Comparison of ENCODE assay signal across 16 cellular contexts in genomic region chr2:241068136-241068941, GRCh38. TPM values are rescaled to one million over a fixed set of nuclear protein-coding genes. Genes with fewer than 3 reads are reported as not detected.
DNase-seq lines count a peak whose midpoint lies in the region; ATAC-seq and TF ChIP-seq lines count a peak whose summit lies in the region.
"Had no signal": no experiment of that assay in that cellular context is flagged by ENCODE, and none has a peak within 500 bp of the region (broad histone marks: within the 10 kb centered on the region; RNA-seq: fewer than 3 reads in every experiment).

No MANE protein-coding gene starts in this region.

- no peaks in the 10 kb centered on the region for H3K9me3 Mint-ChIP-seq in activated CD8-positive, alpha-beta T cell treated with anti-CD3 and anti-CD28 coated beads, Interleukin-2, amount 10 ng/mL, durations not matched to agents 7 days and 5 days (ENCODE audit: insufficient read depth)
- H3K9me3 Mint-ChIP-seq in activated CD8-positive, alpha-beta T cell treated with anti-CD3 and anti-CD28 coated beads for 36 hours: no peaks in the 10 kb centered on the region
- H3K9me3 Mint-ChIP-seq in endodermal cell (no peaks in the 10 kb centered on the region), chondrocyte (ENCODE audit: low read depth) (no peaks in the 10 kb centered on the region)

- peak; percentile 16 for DNase-seq in activated CD8-positive, alpha-beta T cell treated with anti-CD3 and anti-CD28 coated beads, Interleukin-2, amount 10 ng/mL, durations not matched to agents 7 days and 5 days
- no peak for DNase-seq in activated CD8-positive, alpha-beta T cell treated with anti-CD3 and anti-CD28 coated beads for 36 hours
- DNase-seq in endodermal cell: peak; percentile 24
- DNase-seq in neuronal stem cell (ENCODE audit: low spot score): no peak
- peak; percentile 7 for DNase-seq in testis
- no peak for DNase-seq in GM23248
- no peak for DNase-seq in left colon
- no peak for DNase-seq in chondrocyte (ENCODE audit: low spot score)
- DNase-seq: CD4-positive, alpha-beta memory T cell; DMS53; EL; NCI-H1417; NCI-H187; NCI-H345; NCI-H524 treated with DMSO at 0.1 percent for 48 hours; SHP77 treated with DMSO at 0.1 percent for 48 hours had no signal

- H3K4me1 ChIP-seq in endodermal cell (ENCODE audit: control insufficient read depth, insufficient read depth, low read length) (no peaks in the 10 kb centered on the region), neuronal stem cell (ENCODE audit: control insufficient read depth in 2 of 2, insufficient read depth in 1 of 2, low read depth in 1 of 2, low read length in 2 of 2) (peaks cover 6 to 9% of the 10 kb centered on the region in 2 donors), testis (no peaks in the 10 kb centered on the region), GM23248 (ENCODE audit: insufficient read depth) (no peaks in the 10 kb centered on the region)

- no peak overlapping the region for H3K4ac ChIP-seq in neuronal stem cell (ENCODE audit: low read length)

- no peaks in the 10 kb centered on the region for H3K36me3 Mint-ChIP-seq in activated CD8-positive, alpha-beta T cell treated with anti-CD3 and anti-CD28 coated beads, Interleukin-2, amount 10 ng/mL, durations not matched to agents 7 days and 5 days (ENCODE audit: low read depth)
- no peaks in the 10 kb centered on the region for H3K36me3 Mint-ChIP-seq in activated CD8-positive, alpha-beta T cell treated with anti-CD3 and anti-CD28 coated beads for 36 hours (ENCODE audit: low read depth)
- no peaks in the 10 kb centered on the region for H3K36me3 Mint-ChIP-seq in endodermal cell (ENCODE audit: low read depth)
- no peaks in the 10 kb centered on the region for H3K36me3 Mint-ChIP-seq in chondrocyte (ENCODE audit: low read depth)

- H2BK120ac ChIP-seq in neuronal stem cell (ENCODE audit: low read depth, low read length): no peak overlapping the region

- H3K4me3 Mint-ChIP-seq in activated CD8-positive, alpha-beta T cell treated with anti-CD3 and anti-CD28 coated beads, Interleukin-2, amount 10 ng/mL, durations not matched to agents 7 days and 5 days: no peak overlapping the region
- H3K4me3 Mint-ChIP-seq in activated CD8-positive, alpha-beta T cell treated with anti-CD3 and anti-CD28 coated beads for 36 hours: no peak overlapping the region
- H3K4me3 Mint-ChIP-seq in endodermal cell (no peak overlapping the region), chondrocyte (ENCODE audit: unreplicated experiment) (no peak overlapping the region)
- H3K4me3 Mint-ChIP-seq: CD4-positive, alpha-beta memory T cell had no signal

- H3K36me3 ChIP-seq in endodermal cell (ENCODE audit: control insufficient read depth, insufficient read depth, low read length): no peaks in the 10 kb centered on the region
- no peaks in the 10 kb centered on the region for H3K36me3 ChIP-seq in neuronal stem cell (replicated peaks in 1 of 2; ENCODE audit: control insufficient read depth in 2 of 2, insufficient read depth in 2 of 2, low read length in 2 of 2)
- H3K36me3 ChIP-seq in testis (ENCODE audit: low read depth, missing control alignments): no peaks in the 10 kb centered on the region
- no peaks in the 10 kb centered on the region for H3K36me3 ChIP-seq in GM23248 (ENCODE audit: low read depth)

- POLR2A ChIA-PET in activated CD8-positive, alpha-beta T cell treated with anti-CD3 and anti-CD28 coated beads, Interleukin-2, amount 10 ng/mL, durations not matched to agents 7 days and 5 days (lab: Charles Lee): no interaction called here
- POLR2A ChIA-PET in activated CD8-positive, alpha-beta T cell treated with anti-CD3 and anti-CD28 coated beads for 36 hours (lab: Charles Lee): interaction anchor here (0.7 to 1.1 kb wide), 2 partner anchors 150 to 413 kb away, joined by 3 read pairs; no protein-coding TSS in a partner anchor

- intact Hi-C loops in activated CD8-positive, alpha-beta T cell treated with anti-CD3 and anti-CD28 coated beads for 36 hours (cut with micrococcal nuclease): no loop called here
- intact Hi-C loops in testis (cut with DNase I; ENCODE audit: low total_unique reads) (no loop called here), left colon (cut with DNase I, micrococcal nuclease) (no loop called here)

- no peak overlapping the region for H2AK5ac ChIP-seq in neuronal stem cell (ENCODE audit: low read depth, low read length)

- H2BK12ac ChIP-seq in neuronal stem cell (ENCODE audit: low read length): no peak overlapping the region

- CTCF ChIA-PET in activated CD8-positive, alpha-beta T cell treated with anti-CD3 and anti-CD28 coated beads, Interleukin-2, amount 10 ng/mL, durations not matched to agents 7 days and 5 days (lab: Charles Lee): interaction anchor here (1.9 kb wide), 1 partner anchor 10 kb away, joined by 7 read pairs; no protein-coding TSS in a partner anchor
- CTCF ChIA-PET in activated CD8-positive, alpha-beta T cell treated with anti-CD3 and anti-CD28 coated beads for 36 hours (lab: Charles Lee): no interaction called here

- no peak for TF ChIP-seq POLR2A in testis (IDR thresholded peaks at IDR 0.05)

- no peaks in the 10 kb centered on the region for H3F3A ChIP-seq in GM23248 (ENCODE audit: insufficient read depth)

- H3K27ac Mint-ChIP-seq in activated CD8-positive, alpha-beta T cell treated with anti-CD3 and anti-CD28 coated beads, Interleukin-2, amount 10 ng/mL, durations not matched to agents 7 days and 5 days: no peak overlapping the region
- no peak overlapping the region for H3K27ac Mint-ChIP-seq in activated CD8-positive, alpha-beta T cell treated with anti-CD3 and anti-CD28 coated beads for 36 hours
- H3K27ac Mint-ChIP-seq in endodermal cell (no peak overlapping the region), chondrocyte (ENCODE audit: unreplicated experiment) (no peak overlapping the region)
- H3K27ac Mint-ChIP-seq: CD4-positive, alpha-beta memory T cell had no signal

- no peak for TF ChIP-seq CTCF in activated CD8-positive, alpha-beta T cell treated with anti-CD3 and anti-CD28 coated beads for 36 hours (IDR thresholded peaks at IDR 0.05)
- TF ChIP-seq CTCF in endodermal cell (conservative IDR thresholded peaks at IDR 0.05) (no peak), testis (IDR thresholded peaks at IDR 0.05) (no peak), chondrocyte (IDR thresholded peaks at IDR 0.05) (no peak)

- H3K27me3 Mint-ChIP-seq in activated CD8-positive, alpha-beta T cell treated with anti-CD3 and anti-CD28 coated beads, Interleukin-2, amount 10 ng/mL, durations not matched to agents 7 days and 5 days (ENCODE audit: low read depth): no peaks in the 10 kb centered on the region
- H3K27me3 Mint-ChIP-seq in activated CD8-positive, alpha-beta T cell treated with anti-CD3 and anti-CD28 coated beads for 36 hours: no peaks in the 10 kb centered on the region
- peaks cover 6% of the 10 kb centered on the region for H3K27me3 Mint-ChIP-seq in endodermal cell (ENCODE audit: insufficient read depth)
- peaks cover 36% of the 10 kb centered on the region for H3K27me3 Mint-ChIP-seq in chondrocyte (ENCODE audit: low read depth)
- H3K27me3 Mint-ChIP-seq: CD4-positive, alpha-beta memory T cell had no signal

- H4K8ac ChIP-seq in neuronal stem cell (ENCODE audit: low read depth, low read length): no peak overlapping the region

- in situ Hi-C loops in GM23248 (cut with MboI): no loop called here

- no peak overlapping the region for H3K9ac ChIP-seq in endodermal cell (ENCODE audit: extremely low read depth, low read length, poor library complexity, severe bottlenecking)
- no peak overlapping the region for H3K9ac ChIP-seq in neuronal stem cell (ENCODE audit: low read depth, low read length, poor library complexity)
- H3K9ac ChIP-seq in GM23248: no peak overlapping the region

- H2AFZ ChIP-seq in neuronal stem cell (ENCODE audit: low read length) (no peak overlapping the region), GM23248 (no peak overlapping the region)

- H3K27ac ChIP-seq in endodermal cell (ENCODE audit: low read depth, low read length) (no peak overlapping the region), neuronal stem cell (replicated peaks; ENCODE audit: low read length) (no peak overlapping the region), testis (no peak overlapping the region), GM23248 (no peak overlapping the region)

- H3K27me3 ChIP-seq in endodermal cell (ENCODE audit: control insufficient read depth, insufficient read depth, low read length, poor library complexity, severe bottlenecking): no peaks in the 10 kb centered on the region
- H3K27me3 ChIP-seq in neuronal stem cell (ENCODE audit: control insufficient read depth in 3 of 3, insufficient read depth in 3 of 3, low read depth in 1 of 3, low read length in 3 of 3): peaks cover 0 to 54% (median 2%) of the 10 kb centered on the region in 3 experiments
- no peaks in the 10 kb centered on the region for H3K27me3 ChIP-seq in testis
- no peaks in the 10 kb centered on the region for H3K27me3 ChIP-seq in GM23248 (replicated peaks; ENCODE audit: insufficient read depth)

- H2BK15ac ChIP-seq in neuronal stem cell (ENCODE audit: low read length): no peak overlapping the region

- H3K4me3 ChIP-seq in endodermal cell (ENCODE audit: low read length): no peak overlapping the region
- H3K4me3 ChIP-seq in neuronal stem cell (ENCODE audit: low read length in 2 of 2): no peak overlapping the region
- H3K4me3 ChIP-seq in testis: no peak overlapping the region
- no peak overlapping the region for H3K4me3 ChIP-seq in GM23248

- H3K18ac ChIP-seq in neuronal stem cell (ENCODE audit: low read length): no peak overlapping the region

- peaks cover 4% of the 10 kb centered on the region for H3K79me1 ChIP-seq in neuronal stem cell (ENCODE audit: low read depth, low read length)

- H2BK5ac ChIP-seq in neuronal stem cell (ENCODE audit: low read length): no peak overlapping the region

- H4K91ac ChIP-seq in neuronal stem cell (ENCODE audit: low read depth, low read length, poor library complexity): no peak overlapping the region

- no peak for ATAC-seq in activated CD8-positive, alpha-beta T cell treated with anti-CD3 and anti-CD28 coated beads, Interleukin-2, amount 10 ng/mL, durations not matched to agents 7 days and 5 days
- ATAC-seq in activated CD8-positive, alpha-beta T cell treated with anti-CD3 and anti-CD28 coated beads for 36 hours: no peak
- no peak for ATAC-seq in left colon

- no peaks in the 10 kb centered on the region for H3K9me2 ChIP-seq in GM23248 (ENCODE audit: insufficient read depth)

- no peaks in the 10 kb centered on the region for H3K4me1 Mint-ChIP-seq in activated CD8-positive, alpha-beta T cell treated with anti-CD3 and anti-CD28 coated beads, Interleukin-2, amount 10 ng/mL, durations not matched to agents 7 days and 5 days (ENCODE audit: low read depth)
- H3K4me1 Mint-ChIP-seq in activated CD8-positive, alpha-beta T cell treated with anti-CD3 and anti-CD28 coated beads for 36 hours (ENCODE audit: low read depth): peaks cover 4% of the 10 kb centered on the region
- no peaks in the 10 kb centered on the region for H3K4me1 Mint-ChIP-seq in endodermal cell
- no peaks in the 10 kb centered on the region for H3K4me1 Mint-ChIP-seq in chondrocyte (ENCODE audit: low read depth)

- no peak overlapping the region for H3K14ac ChIP-seq in neuronal stem cell (ENCODE audit: low read length)

- no peaks in the 10 kb centered on the region for H4K20me1 ChIP-seq in GM23248 (ENCODE audit: insufficient read depth)

- H3K9me3 ChIP-seq in endodermal cell (ENCODE audit: control insufficient read depth, low read length) (no peaks in the 10 kb centered on the region), neuronal stem cell (replicated peaks in 1 of 2; ENCODE audit: control insufficient read depth in 2 of 2, insufficient read depth in 1 of 2, low read depth in 1 of 2, low read length in 2 of 2) (no peaks in the 10 kb centered on the region), testis (no peaks in the 10 kb centered on the region), GM23248 (ENCODE audit: low read depth) (no peaks in the 10 kb centered on the region)

- H3K4me2 ChIP-seq in neuronal stem cell (ENCODE audit: insufficient read depth, low read length, poor library complexity, severe bottlenecking) (no peak overlapping the region), GM23248 (ENCODE audit: unreplicated experiment) (no peak overlapping the region)

- WGBS in endodermal cell (ENCODE audit: insufficient coverage in 1 of 2, insufficient read length in 1 of 2), 2 experiments: 86 to 89% methylated on average over 17 to 25 of the region's 25 CpGs
- no CpG with 5 or more reads among the region's 25 CpGs for WGBS in neuronal stem cell (ENCODE audit: extremely low coverage in 2 of 2, insufficient read length in 2 of 2, insufficient replicate concordance in 1 of 2), 2 donors
- WGBS in testis, 2 donors: 84 to 89% methylated on average over 22 to 25 of the region's 25 CpGs
- WGBS in GM23248 (ENCODE audit: low coverage in 1 of 2, low lambda C conversion rate in 2 of 2, missing lambda C conversion rate in 2 of 2), 2 experiments: 80 to 81% methylated on average over 25 of the region's 25 CpGs

- peak overlapping the region; percentile 34 for H3K23ac ChIP-seq in neuronal stem cell (ENCODE audit: low read depth, low read length, poor library complexity)

- H3K79me2 ChIP-seq in GM23248 (ENCODE audit: insufficient read depth): no peaks in the 10 kb centered on the region

RNA-seq across cellular contexts. Expression of gene MTERF4, which starts 33.7 kb away (rescaled TPM):
- total RNA-seq in activated CD8-positive, alpha-beta T cell treated with anti-CD3 and anti-CD28 coated beads, Interleukin-2, amount 10 ng/mL, durations not matched to agents 7 days and 5 days: 10 to 100 TPM; 24.1 to 26.3 TPM
- 10 to 100 TPM; 33.2 to 36.6 TPM for total RNA-seq in activated CD8-positive, alpha-beta T cell treated with anti-CD3 and anti-CD28 coated beads for 36 hours
- total RNA-seq in endodermal cell: 10 to 100 TPM; 33.2 to 42.5 TPM
- polyA plus RNA-seq in endodermal cell (2013, experiment 1 of 2): 37.9 TPM
- polyA plus RNA-seq in endodermal cell (2013, experiment 2 of 2): 36.3 TPM
- polyA plus RNA-seq in neuronal stem cell (2013, experiment 1 of 2): 19.9 TPM
- polyA plus RNA-seq in neuronal stem cell (2013, experiment 2 of 2): 20.1 TPM
- total RNA-seq in testis: 10 to 100 TPM; 26.4 to 40.6 TPM
- polyA plus RNA-seq in testis (ENCODE audit: insufficient read depth, low read depth, low replicate concordance): 37.3 TPM
- total RNA-seq in GM23248 (2014; rRNA removed; shearing (Covaris generic)): 21.0 and 39.8 TPM in 2 replicates
- polyA plus RNA-seq in GM23248 (2016; fragmentation: Nextera tagmentation; extraction: Ambion mirVana): 15.1 and 15.8 TPM in 2 replicates
- total RNA-seq in left colon: 10 to 100 TPM; 27.7 to 28.7 TPM
- total RNA-seq in chondrocyte: 21.5 to 34.1 TPM (median 22.6 TPM) in 3 replicates

Comparison
In these comparisons a context has a peak if more than half of its experiments do, and no peak if none do; other contexts are left out.
1. DNase-seq: peak in activated CD8-positive, alpha-beta T cell treated with anti-CD3 and anti-CD28 coated beads, Interleukin-2, amount 10 ng/mL, durations not matched to agents 7 days and 5 days (single experiment), endodermal cell (single experiment) and testis (single experiment); none in activated CD8-positive, alpha-beta T cell treated with anti-CD3 and anti-CD28 coated beads for 36 hours (single experiment), neuronal stem cell (single experiment), GM23248 (single experiment), left colon (0 of 2) and chondrocyte (single experiment).